In genomic region chr1:8340456-8340855, GRCh38 we compare ENCODE assay signal across 18 cellular contexts. TPM values are rescaled to one million over a fixed set of nuclear protein-coding genes. Genes with fewer than 3 reads are reported as not detected.
DNase-seq lines count a peak whose midpoint lies in the region; TF ChIP-seq lines count a peak whose summit lies in the region.
"Had no signal": no experiment of that assay in that cellular context is flagged by ENCODE, and none has a peak within 500 bp of the region (broad histone marks: within the 10 kb centered on the region; RNA-seq: fewer than 3 reads in every experiment).

No MANE protein-coding gene starts in this region.

- H3K27me3 Mint-ChIP-seq in neural progenitor cell (ENCODE audit: insufficient read depth, low read depth) = no peaks in the 10 kb centered on the region
- H3K27me3 Mint-ChIP-seq: CD4-positive, CD25-positive, alpha-beta regulatory T cell; CD8-positive, alpha-beta memory T cell had no signal

- TF ChIP-seq CTCF in colonic mucosa (IDR thresholded peaks at IDR 0.05) (no peak), neural progenitor cell (IDR thresholded peaks at IDR 0.05) (no peak)

- no peaks in the 10 kb centered on the region for H3F3A ChIP-seq in neural progenitor cell (ENCODE audit: low read depth)

- no peaks in the 10 kb centered on the region for H3K4me1 ChIP-seq in colonic mucosa
- H3K4me1 ChIP-seq in neural progenitor cell = no peaks in the 10 kb centered on the region
- H3K4me1 ChIP-seq: BE2C had no signal

- DNase-seq in DMS79 (lab: John Stamatoyannopoulos, UW) (peak; percentile 22), DMS79 treated with DMSO at 0.1 percent for 48 hours (lab: John Stamatoyannopoulos, UW) (peak; percentile 33), NCI-H2196 treated with DMSO at 0.1 percent for 48 hours (lab: John Stamatoyannopoulos, UW; ENCODE audit: unreplicated experiment) (peak; percentile 81), left kidney (ENCODE audit: low read depth, low spot score) (peak; percentile 75), colonic mucosa (no peak), neural progenitor cell (ENCODE audit: low spot score) (no peak), head of caudate nucleus (no peak)
- DNase-seq: ACHN; BE2C; C1 segment of cervical spinal cord; CD4-positive, CD25-positive, alpha-beta regulatory T cell; CD8-positive, alpha-beta memory T cell; COR-L47; DMS 273 treated with DMSO at 0.1 percent for 48 hours; DMS53; GF-D8; H9 had no signal

- no peaks in the 10 kb centered on the region for H3K27me3 ChIP-seq in colonic mucosa
- no peaks in the 10 kb centered on the region for H3K27me3 ChIP-seq in neural progenitor cell
- H3K27me3 ChIP-seq: BE2C had no signal

- no peak overlapping the region for H3K27ac Mint-ChIP-seq in neural progenitor cell
- H3K27ac Mint-ChIP-seq: H9 had no signal

- H4K20me1 ChIP-seq in neural progenitor cell (ENCODE audit: low read depth) = no peaks in the 10 kb centered on the region

- H3K4me1 Mint-ChIP-seq in neural progenitor cell = peaks cover 21% of the 10 kb centered on the region
- H3K4me1 Mint-ChIP-seq: CD4-positive, CD25-positive, alpha-beta regulatory T cell; CD8-positive, alpha-beta memory T cell; H9 had no signal

- H3K4me3 ChIP-seq in colonic mucosa (no peak overlapping the region), neural progenitor cell (no peak overlapping the region)

- H3K9me3 ChIP-seq in colonic mucosa (no peaks in the 10 kb centered on the region), neural progenitor cell (ENCODE audit: low read depth) (no peaks in the 10 kb centered on the region)
- H3K9me3 ChIP-seq: BE2C had no signal

- intact Hi-C loops in colonic mucosa (cut with DNase I) = no loop called here
- intact Hi-C loops in head of caudate nucleus (cut with DNase I) = no loop called here

- H3K36me3 ChIP-seq in colonic mucosa (no peaks in the 10 kb centered on the region), neural progenitor cell (no peaks in the 10 kb centered on the region)
- H3K36me3 ChIP-seq: BE2C had no signal

- peaks cover 9% of the 10 kb centered on the region for H3K9me3 Mint-ChIP-seq in neural progenitor cell

- H3K79me2 ChIP-seq in neural progenitor cell (ENCODE audit: low read depth) = no peaks in the 10 kb centered on the region

- no peak overlapping the region for H3K4me2 ChIP-seq in neural progenitor cell

- no peak overlapping the region for H3K4me3 Mint-ChIP-seq in neural progenitor cell
- H3K4me3 Mint-ChIP-seq: CD4-positive, CD25-positive, alpha-beta regulatory T cell; CD8-positive, alpha-beta memory T cell; H9 had no signal

- H3K27ac ChIP-seq in colonic mucosa = no peak overlapping the region
- no peak overlapping the region for H3K27ac ChIP-seq in neural progenitor cell

- no peak overlapping the region for H2AFZ ChIP-seq in neural progenitor cell (replicated peaks)

- peaks cover 19% of the 10 kb centered on the region for H3K36me3 Mint-ChIP-seq in neural progenitor cell

- no peak overlapping the region for H3K9ac ChIP-seq in colonic mucosa (ENCODE audit: low read depth in 2 of 2, low read length in 2 of 2)
- H3K9ac ChIP-seq in neural progenitor cell = no peak overlapping the region

RNA-seq across cellular contexts. Expression of gene SLC45A1, which starts 22.5 kb away (rescaled TPM):
- under 1 TPM; 0.27 to 0.42 TPM for total RNA-seq in colonic mucosa
- total RNA-seq in neural progenitor cell (ENCODE audit: low replicate concordance) = 1.1 and 3.3 TPM in 2 replicates
- total RNA-seq: HT-29 had no signal

Comparison
In these comparisons a context has a peak if more than half of its experiments do, and no peak if none do; other contexts are left out.
1. DNase-seq: peak in DMS79 (single experiment), DMS79 treated with DMSO at 0.1 percent for 48 hours (single experiment), NCI-H2196 treated with DMSO at 0.1 percent for 48 hours (single experiment) and left kidney (single experiment); none in colonic mucosa (single experiment), neural progenitor cell (single experiment) and head of caudate nucleus (0 of 42).